In the genomic region with DNA sequence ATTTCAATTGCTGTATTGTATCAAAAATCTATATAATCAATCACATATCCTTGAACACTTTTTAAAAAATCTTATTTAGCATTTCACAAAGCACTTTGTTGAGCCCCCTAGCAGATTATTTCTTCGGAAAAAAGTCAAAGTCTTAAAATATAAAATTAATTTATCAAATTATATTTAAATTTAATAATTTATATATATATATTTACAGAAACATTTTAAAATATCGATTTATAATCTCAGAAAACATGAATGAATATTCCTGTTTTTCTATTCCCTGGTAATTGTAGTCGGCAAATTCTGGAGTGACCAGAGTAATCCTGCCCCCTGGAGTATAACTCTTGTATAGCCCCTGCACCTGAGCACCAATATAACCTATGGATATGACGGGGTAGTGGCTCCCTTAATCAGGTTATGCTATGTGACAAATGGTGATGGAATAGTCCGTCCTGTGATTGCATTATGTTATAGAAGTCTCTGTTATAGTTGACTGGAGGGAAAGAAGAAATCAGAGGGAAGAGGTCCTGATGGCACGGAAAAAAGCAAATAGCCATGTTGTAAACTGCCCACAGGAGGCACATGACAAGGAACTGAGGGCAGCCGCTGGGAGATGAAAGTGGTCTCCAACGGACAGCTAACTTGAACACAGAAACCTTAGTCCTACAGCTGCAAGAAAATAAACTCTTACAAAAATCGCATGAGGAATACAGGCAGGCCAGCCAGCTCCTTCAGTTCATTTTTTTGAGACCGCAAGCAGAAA, we compare ENCODE assay signal across 10 cellular contexts.
DNase-seq lines count a peak whose midpoint lies in the region; ATAC-seq and TF ChIP-seq lines count a peak whose summit lies in the region.
"Had no signal": no experiment of that assay in that cellular context is flagged by ENCODE, and none has a peak within 500 bp of the region (broad histone marks: within the 10 kb centered on the region; RNA-seq: fewer than 3 reads in every experiment).

No MANE protein-coding gene starts in this region.

- no peak overlapping the region for H3K27ac ChIP-seq in liver (ENCODE audit: low read depth in 1 of 2, low read length in 2 of 2)
- no peak overlapping the region for H3K27ac ChIP-seq in gastroesophageal sphincter
- H3K27ac ChIP-seq in substantia nigra (ENCODE audit: low read depth, low read length, poor library complexity, severe bottlenecking): no peak overlapping the region
- H3K27ac ChIP-seq: sigmoid colon had no signal

- 64% methylated on average over 10 of the region's 10 CpGs for WGBS in liver
- WGBS in gastroesophageal sphincter (ENCODE audit: low coverage in 1 of 2), 2 donors: 73 to 79% methylated on average over 8 to 10 of the region's 10 CpGs

- H3K4me1 ChIP-seq in liver (ENCODE audit: control insufficient read depth in 4 of 4, insufficient read depth in 4 of 4, low read length in 3 of 4) (no peaks in the 10 kb centered on the region), gastroesophageal sphincter (no peaks in the 10 kb centered on the region)
- H3K4me1 ChIP-seq: sigmoid colon had no signal

- no peaks in the 10 kb centered on the region for H3K9me3 ChIP-seq in liver (ENCODE audit: control insufficient read depth in 4 of 4, low read length in 3 of 4)
- no peaks in the 10 kb centered on the region for H3K9me3 ChIP-seq in gastroesophageal sphincter
- H3K9me3 ChIP-seq: sigmoid colon had no signal

- H3K27me3 ChIP-seq in liver (ENCODE audit: control insufficient read depth in 4 of 4, insufficient read depth in 4 of 4, low read length in 3 of 4): no peaks in the 10 kb centered on the region
- H3K27me3 ChIP-seq in gastroesophageal sphincter: no peaks in the 10 kb centered on the region
- H3K27me3 ChIP-seq: sigmoid colon had no signal

- H3K36me3 ChIP-seq in liver (ENCODE audit: control insufficient read depth in 4 of 4, insufficient read depth in 3 of 4, low read depth in 1 of 4, low read length in 3 of 4): no peaks in the 10 kb centered on the region
- no peaks in the 10 kb centered on the region for H3K36me3 ChIP-seq in gastroesophageal sphincter
- H3K36me3 ChIP-seq: sigmoid colon had no signal

- no peak overlapping the region for H3K9ac ChIP-seq in liver (ENCODE audit: low read depth in 1 of 2, low read length in 2 of 2)

- no peak for ATAC-seq in gastroesophageal sphincter

- in situ Hi-C loops in KBM-7 (cut with MboI; ENCODE audit: low pct_unique_long_range_greater_than_20kb, low sequenced_read_pairs): no loop called here

- TF ChIP-seq CTCF in GM12872 (IDR thresholded peaks at IDR 0.05; ENCODE audit: insufficient read depth, low read depth, low read length) (0 out of 3 replicates have a peak, but pooled peaks have one; percentile 20), liver (IDR thresholded peaks at IDR 0.05; ENCODE audit: low read depth, low read length, missing input control) (peak; percentile 52), gastroesophageal sphincter (IDR thresholded peaks at IDR 0.05) (no peak)

- TF ChIP-seq RAD21 in liver (IDR thresholded peaks at IDR 0.05): peak; percentile 54 to 68

- DNase-seq in KBM-7: peak; percentile 9
- peak; percentile 2 for DNase-seq in SKM-1 treated with dmso at 0.1 percent for 144 hours (lab: John Stamatoyannopoulos, UW; ENCODE audit: unreplicated experiment)
- no peak for DNase-seq in CD1c-positive myeloid dendritic cell (ENCODE audit: extremely low spot score)
- DNase-seq in stimulated activated CD8-positive, alpha-beta memory T cell treated with anti-CD3 and anti-CD28 coated beads, Interleukin-4, amount 100 ng/mL, for 48 hours: no peak
- DNase-seq in substantia nigra (lab: John Stamatoyannopoulos, UW): no peak
- DNase-seq: SIG-M5, sigmoid colon had no signal

- TF ChIP-seq POLR2A in gastroesophageal sphincter (IDR thresholded peaks at IDR 0.05): no peak

- H3K4me3 ChIP-seq in liver (ENCODE audit: low read depth in 1 of 3, low read length in 3 of 3): no peak overlapping the region
- H3K4me3 ChIP-seq in gastroesophageal sphincter: no peak overlapping the region
- H3K4me3 ChIP-seq: sigmoid colon had no signal

- TF ChIP-seq EP300 in gastroesophageal sphincter (IDR thresholded peaks at IDR 0.05): no peak

TF ChIP-seq in liver, 16 proteins besides CTCF, POLR2A, EP300 and RAD21:
- no peak for TF ChIP-seq SP1 (IDR thresholded peaks at IDR 0.05)
- TF ChIP-seq, protein P1, sequence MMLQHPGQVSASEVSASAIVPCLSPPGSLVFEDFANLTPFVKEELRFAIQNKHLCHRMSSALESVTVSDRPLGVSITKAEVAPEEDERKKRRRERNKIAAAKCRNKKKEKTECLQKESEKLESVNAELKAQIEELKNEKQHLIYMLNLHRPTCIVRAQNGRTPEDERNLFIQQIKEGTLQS (IDR thresholded peaks at IDR 0.05): no peak
- no peak for TF ChIP-seq EGR1 (IDR thresholded peaks at IDR 0.05; ENCODE audit: low read depth in 2 of 2)
- TF ChIP-seq HNF4G (IDR thresholded peaks at IDR 0.05): no peak
- TF ChIP-seq, protein P2, sequence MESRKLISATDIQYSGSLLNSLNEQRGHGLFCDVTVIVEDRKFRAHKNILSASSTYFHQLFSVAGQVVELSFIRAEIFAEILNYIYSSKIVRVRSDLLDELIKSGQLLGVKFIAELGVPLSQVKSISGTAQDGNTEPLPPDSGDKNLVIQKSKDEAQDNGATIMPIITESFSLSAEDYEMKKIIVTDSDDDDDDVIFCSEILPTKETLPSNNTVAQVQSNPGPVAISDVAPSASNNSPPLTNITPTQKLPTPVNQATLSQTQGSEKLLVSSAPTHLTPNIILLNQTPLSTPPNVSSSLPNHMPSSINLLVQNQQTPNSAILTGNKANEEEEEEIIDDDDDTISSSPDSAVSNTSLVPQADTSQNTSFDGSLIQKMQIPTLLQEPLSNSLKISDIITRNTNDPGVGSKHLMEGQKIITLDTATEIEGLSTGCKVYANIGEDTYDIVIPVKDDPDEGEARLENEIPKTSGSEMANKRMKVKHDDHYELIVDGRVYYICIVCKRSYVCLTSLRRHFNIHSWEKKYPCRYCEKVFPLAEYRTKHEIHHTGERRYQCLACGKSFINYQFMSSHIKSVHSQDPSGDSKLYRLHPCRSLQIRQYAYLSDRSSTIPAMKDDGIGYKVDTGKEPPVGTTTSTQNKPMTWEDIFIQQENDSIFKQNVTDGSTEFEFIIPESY (IDR thresholded peaks at IDR 0.05): no peak
- TF ChIP-seq JUND (IDR thresholded peaks at IDR 0.05): no peak
- TF ChIP-seq, protein P3, sequence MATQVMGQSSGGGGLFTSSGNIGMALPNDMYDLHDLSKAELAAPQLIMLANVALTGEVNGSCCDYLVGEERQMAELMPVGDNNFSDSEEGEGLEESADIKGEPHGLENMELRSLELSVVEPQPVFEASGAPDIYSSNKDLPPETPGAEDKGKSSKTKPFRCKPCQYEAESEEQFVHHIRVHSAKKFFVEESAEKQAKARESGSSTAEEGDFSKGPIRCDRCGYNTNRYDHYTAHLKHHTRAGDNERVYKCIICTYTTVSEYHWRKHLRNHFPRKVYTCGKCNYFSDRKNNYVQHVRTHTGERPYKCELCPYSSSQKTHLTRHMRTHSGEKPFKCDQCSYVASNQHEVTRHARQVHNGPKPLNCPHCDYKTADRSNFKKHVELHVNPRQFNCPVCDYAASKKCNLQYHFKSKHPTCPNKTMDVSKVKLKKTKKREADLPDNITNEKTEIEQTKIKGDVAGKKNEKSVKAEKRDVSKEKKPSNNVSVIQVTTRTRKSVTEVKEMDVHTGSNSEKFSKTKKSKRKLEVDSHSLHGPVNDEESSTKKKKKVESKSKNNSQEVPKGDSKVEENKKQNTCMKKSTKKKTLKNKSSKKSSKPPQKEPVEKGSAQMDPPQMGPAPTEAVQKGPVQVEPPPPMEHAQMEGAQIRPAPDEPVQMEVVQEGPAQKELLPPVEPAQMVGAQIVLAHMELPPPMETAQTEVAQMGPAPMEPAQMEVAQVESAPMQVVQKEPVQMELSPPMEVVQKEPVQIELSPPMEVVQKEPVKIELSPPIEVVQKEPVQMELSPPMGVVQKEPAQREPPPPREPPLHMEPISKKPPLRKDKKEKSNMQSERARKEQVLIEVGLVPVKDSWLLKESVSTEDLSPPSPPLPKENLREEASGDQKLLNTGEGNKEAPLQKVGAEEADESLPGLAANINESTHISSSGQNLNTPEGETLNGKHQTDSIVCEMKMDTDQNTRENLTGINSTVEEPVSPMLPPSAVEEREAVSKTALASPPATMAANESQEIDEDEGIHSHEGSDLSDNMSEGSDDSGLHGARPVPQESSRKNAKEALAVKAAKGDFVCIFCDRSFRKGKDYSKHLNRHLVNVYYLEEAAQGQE (IDR thresholded peaks at IDR 0.05): no peak
- no peak for TF ChIP-seq NR2F2 (IDR thresholded peaks at IDR 0.05)
- TF ChIP-seq GABPA (IDR thresholded peaks at IDR 0.05 in 1 of 2, conservative IDR thresholded peaks at IDR 0.05 in 1 of 2): no peak
- TF ChIP-seq RXRA (IDR thresholded peaks at IDR 0.05): no peak
- TF ChIP-seq FOXA2 (IDR thresholded peaks at IDR 0.05): no peak

Comparison
In these comparisons a context has a peak if more than half of its experiments do, and no peak if none do; other contexts are left out.
1. CTCF ChIP-seq: peak in GM12872 (single experiment) and liver (single experiment); none in gastroesophageal sphincter (0 of 4).
2. DNase-seq: peak in KBM-7 (single experiment) and SKM-1 treated with dmso at 0.1 percent for 144 hours (single experiment); none in CD1c-positive myeloid dendritic cell (single experiment), stimulated activated CD8-positive, alpha-beta memory T cell treated with anti-CD3 and anti-CD28 coated beads, Interleukin-4, amount 100 ng/mL, for 48 hours (single experiment) and substantia nigra (0 of 49).